14 cellular contexts compared by ENCODE assay signal in the genomic region with DNA sequence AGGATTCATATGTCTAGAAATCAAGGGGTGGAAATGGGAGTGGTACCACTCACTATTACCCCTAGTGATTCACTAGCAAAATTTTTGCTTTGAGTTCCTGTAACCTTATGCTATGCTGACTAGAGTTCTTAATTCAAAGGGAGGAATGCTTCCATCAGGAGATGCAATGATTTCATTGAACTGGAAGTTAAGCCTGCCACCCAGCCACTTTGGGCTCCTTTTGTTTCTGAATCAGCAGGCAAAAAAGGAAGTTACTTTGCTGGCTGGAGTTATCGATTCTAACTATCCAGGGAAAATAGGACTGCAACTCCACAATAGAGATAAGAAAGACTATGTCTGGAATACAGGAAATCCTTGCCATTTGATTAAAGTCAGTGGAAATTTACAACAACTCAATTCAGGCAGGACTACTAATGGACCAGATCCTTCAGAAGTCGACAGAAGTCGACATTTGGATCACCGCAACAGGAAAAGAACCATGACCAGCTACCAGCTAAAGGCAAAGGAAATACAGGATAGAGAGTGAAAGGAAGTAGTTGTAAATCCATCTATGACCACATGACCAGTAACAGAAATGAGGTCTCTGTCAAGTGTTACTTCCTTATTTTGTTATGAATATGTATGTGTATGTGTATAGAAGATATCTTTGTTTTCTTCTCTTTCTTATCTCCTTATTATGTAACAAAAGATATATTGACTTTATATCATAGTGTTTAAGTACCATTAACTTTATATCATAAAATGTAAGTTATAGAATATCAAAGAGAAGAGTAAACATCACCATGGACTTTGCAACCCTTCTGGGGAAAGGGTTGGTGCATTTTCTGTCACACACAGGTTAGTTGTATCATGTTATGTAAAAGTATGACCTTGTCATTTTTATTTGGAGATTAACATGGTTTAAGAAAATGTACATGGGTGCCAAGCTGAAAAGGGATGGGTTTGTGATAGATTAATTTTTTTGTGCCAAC.
A peak's percentile ranks its signal among the peaks of the same experiment; 100 is the strongest.
DNase-seq lines count a peak whose midpoint lies in the region; ATAC-seq and TF ChIP-seq lines count a peak whose summit lies in the region.
"Had no signal": no experiment of that assay in that cellular context is flagged by ENCODE, and none has a peak within 500 bp of the region (broad histone marks: within the 10 kb centered on the region; RNA-seq: fewer than 3 reads in every experiment).

No MANE protein-coding gene starts in this region.

- H3K79me2 ChIP-seq in SK-N-SH (ENCODE audit: insufficient read depth), result no peaks in the 10 kb centered on the region

- CTCF ChIA-PET in SK-N-SH (lab: Yijun Ruan, JAX) (interaction anchor here (0.8 to 9.3 kb wide), 2 partner anchors 8 to 197 kb away, joined by 3 to 57 read pairs; no protein-coding TSS in a partner anchor), A673 (lab: Charles Lee) (no interaction called here)

- H3F3A ChIP-seq in SK-N-SH (replicated peaks; ENCODE audit: insufficient read depth), result peaks cover 18% of the 10 kb centered on the region

- no peak for TF ChIP-seq POLR2A in GM18505 (IDR thresholded peaks at IDR 0.05; ENCODE audit: borderline replicate concordance, extremely low read depth, insufficient read depth, insufficient read length)

- H2AFZ ChIP-seq in SK-N-SH (ENCODE audit: low read depth), result peak overlapping the region; percentile 79

- no peaks in the 10 kb centered on the region for H3K36me3 ChIP-seq in SK-N-SH (replicated peaks in 1 of 2; ENCODE audit: control insufficient read depth in 1 of 2, insufficient read depth in 2 of 2, low read length in 1 of 2)
- no peaks in the 10 kb centered on the region for H3K36me3 ChIP-seq in A673 (ENCODE audit: insufficient read depth, low read length, poor library complexity, severe bottlenecking)

- H3K4me3 Mint-ChIP-seq in stimulated activated naive CD8-positive, alpha-beta T cell treated with anti-CD3 and anti-CD28 coated beads, Interleukin-15, amount 100 ng/mL, for 72 hours, result no peak overlapping the region
- H3K4me3 Mint-ChIP-seq: effector memory CD8-positive, alpha-beta T cell; nephron had no signal

- intact Hi-C loops in A673 (cut with micrococcal nuclease; ENCODE audit: unreplicated experiment), result no loop called here

- WGBS in SK-N-SH (ENCODE audit: low lambda C conversion rate), result 32% methylated on average over 4 of the region's 4 CpGs

- no peaks in the 10 kb centered on the region for H3K9me3 Mint-ChIP-seq in stimulated activated naive CD8-positive, alpha-beta T cell treated with anti-CD3 and anti-CD28 coated beads, Interleukin-15, amount 100 ng/mL, for 72 hours
- H3K9me3 Mint-ChIP-seq: nephron had no signal

- H3K27me3 Mint-ChIP-seq in stimulated activated naive CD8-positive, alpha-beta T cell treated with anti-CD3 and anti-CD28 coated beads, Interleukin-15, amount 100 ng/mL, for 72 hours, result no peaks in the 10 kb centered on the region
- H3K27me3 Mint-ChIP-seq: effector memory CD8-positive, alpha-beta T cell had no signal

- H3K9me2 ChIP-seq in SK-N-SH, result no peaks in the 10 kb centered on the region

- no peaks in the 10 kb centered on the region for H3K4me1 Mint-ChIP-seq in stimulated activated naive CD8-positive, alpha-beta T cell treated with anti-CD3 and anti-CD28 coated beads, Interleukin-15, amount 100 ng/mL, for 72 hours
- H3K4me1 Mint-ChIP-seq: nephron had no signal

- H3K27me3 ChIP-seq in SK-N-SH (ENCODE audit: insufficient read depth) (no peaks in the 10 kb centered on the region), A673 (replicated peaks; ENCODE audit: insufficient read depth, low read depth, low read length, poor library complexity) (no peaks in the 10 kb centered on the region)

- no peak overlapping the region for H3K27ac Mint-ChIP-seq in stimulated activated naive CD8-positive, alpha-beta T cell treated with anti-CD3 and anti-CD28 coated beads, Interleukin-15, amount 100 ng/mL, for 72 hours
- H3K27ac Mint-ChIP-seq: effector memory CD8-positive, alpha-beta T cell; nephron had no signal

- no peak overlapping the region for H3K4me3 ChIP-seq in SK-N-SH (ENCODE audit: low read depth in 2 of 2, low read length in 1 of 2)
- H3K4me3 ChIP-seq in A673 (ENCODE audit: low read depth, low read length, poor library complexity, severe bottlenecking), result no peak overlapping the region

- POLR2A ChIA-PET in SK-N-SH (lab: Yijun Ruan, JAX), result interaction anchor here (0.5 to 1.4 kb wide), 2 partner anchors 198 to 415 kb away, joined by 3 read pairs; no protein-coding TSS in a partner anchor
- POLR2A ChIA-PET in A673 (lab: Charles Lee; ENCODE audit: low non-redundant PET), result no interaction called here

- BruUV-seq in A673 (replicated peaks; lab: Mats Ljungman, UMichigan), result no TSS peak

- peak in 1 of 2 experiments; percentile 68; a peak in 2 of 4 replicates for TF ChIP-seq EP300 in SK-N-SH (IDR thresholded peaks at IDR 0.05; ENCODE audit: borderline replicate concordance in 1 of 2, low read depth in 1 of 2, low read length in 1 of 2)

- TF ChIP-seq CTCF in SK-N-SH (IDR thresholded peaks at IDR 0.05) (no peak), A673 (conservative IDR thresholded peaks at IDR 0.05; ENCODE audit: low read depth, low read length) (no peak)

- ATAC-seq in GM18505 (IDR thresholded peaks at IDR 0.05; ENCODE audit: unreplicated experiment) (peak; percentile 73), HG03097 (IDR thresholded peaks at IDR 0.05; ENCODE audit: low FRiP score, unreplicated experiment) (peak; percentile 63)
- no peak for ATAC-seq in stimulated activated naive CD8-positive, alpha-beta T cell treated with anti-CD3 and anti-CD28 coated beads, Interleukin-15, amount 100 ng/mL, for 72 hours
- ATAC-seq: effector memory CD8-positive, alpha-beta T cell; Panc1 had no signal

- peaks cover 8 to 48% of the 10 kb centered on the region in 2 experiments; a peak in 3 of 4 replicates for H3K4me1 ChIP-seq in SK-N-SH (ENCODE audit: control insufficient read depth in 1 of 2, insufficient read depth in 2 of 2, low read depth in 1 of 2, low read length in 1 of 2)
- H3K4me1 ChIP-seq in A673 (ENCODE audit: insufficient read depth, low read length, poor library complexity, severe bottlenecking), result no peaks in the 10 kb centered on the region

- H4K20me1 ChIP-seq in SK-N-SH (ENCODE audit: insufficient read depth), result no peaks in the 10 kb centered on the region

- H3K4me2 ChIP-seq in SK-N-SH, result peak overlapping the region; percentile 46

- no peaks in the 10 kb centered on the region for H3K9me3 ChIP-seq in SK-N-SH
- H3K9me3 ChIP-seq in A673 (ENCODE audit: low read depth, low read length, poor library complexity, severe bottlenecking), result no peaks in the 10 kb centered on the region

- H3K9ac ChIP-seq in SK-N-SH, result peak overlapping the region; percentile 49

- no peak for DNase-seq in SK-N-SH
- DNase-seq in iris pigment epithelial cell (ENCODE audit: low read depth), result peak; percentile 64
- DNase-seq in NCI-H446 (lab: John Stamatoyannopoulos, UW), result no peak
- DNase-seq in A673 (ENCODE audit: low spot score), result no peak
- no peak for DNase-seq in stimulated activated naive CD8-positive, alpha-beta T cell treated with anti-CD3 and anti-CD28 coated beads, Interleukin-15, amount 100 ng/mL, for 72 hours
- no peak for DNase-seq in GM19240 (ENCODE audit: insufficient read length, low spot score)
- DNase-seq: activated effector memory CD4-positive, alpha-beta T cell treated with anti-CD3 and anti-CD28 coated beads, Interleukin-2, amount 50 U/mL, for 16 hours; C1 segment of cervical spinal cord; effector memory CD8-positive, alpha-beta T cell; NCI-H1694 treated with DMSO at 0.1 percent for 48 hours had no signal

- H3K27ac ChIP-seq in SK-N-SH (ENCODE audit: low read depth in 2 of 2, low read length in 1 of 2), result peak overlapping the region; percentile 72 to 99
- no peak overlapping the region for H3K27ac ChIP-seq in A673 (ENCODE audit: low read depth, low read length, poor library complexity, severe bottlenecking)

- TF ChIP-seq RAD21 in SK-N-SH (IDR thresholded peaks at IDR 0.05; ENCODE audit: low read length), result no peak

TF ChIP-seq in SK-N-SH, 30 proteins besides CTCF, POLR2A, EP300 and RAD21 (continues in another document):
- TF ChIP-seq ELF1 (IDR thresholded peaks at IDR 0.05) (peak; percentile 36), GATA2 (CRISPR knock-in tag; IDR thresholded peaks at IDR 0.05) (peak; percentile 51), RCOR1 (IDR thresholded peaks at IDR 0.05; ENCODE audit: low read length) (0 out of 2 replicates have a peak, but pooled peaks have one; percentile 10), JUND (IDR thresholded peaks at IDR 0.05) (peak; percentile 44; the same call in 1 of the 2 replicates), RXRA (IDR thresholded peaks at IDR 0.05; ENCODE audit: borderline replicate concordance, low read depth) (peak; percentile 14; the same call in 1 of the 2 replicates), TEAD4 (IDR thresholded peaks at IDR 0.05; ENCODE audit: borderline replicate concordance, insufficient read depth) (peak; percentile 50; the same call in 1 of the 2 replicates), NFIC (IDR thresholded peaks at IDR 0.05; ENCODE audit: borderline replicate concordance) (peak; percentile 43; the same call in 1 of the 2 replicates), YY1 (IDR thresholded peaks at IDR 0.05; ENCODE audit: low read depth) (no peak), EZH2phosphoT487 (IDR thresholded peaks at IDR 0.05; ENCODE audit: borderline replicate concordance, low read depth) (no peak), CHD2 (IDR thresholded peaks at IDR 0.05; ENCODE audit: low read length, partially characterized antibody) (peak; percentile 17), TCF12 (IDR thresholded peaks at IDR 0.05) (peak; percentile 40), USF1 (IDR thresholded peaks at IDR 0.05; ENCODE audit: borderline replicate concordance, low read depth) (no peak), FOSL2 (IDR thresholded peaks at IDR 0.05; ENCODE audit: borderline replicate concordance, low read depth) (peak; percentile 59), FOXJ3 (CRISPR knock-in tag; IDR thresholded peaks at IDR 0.05) (peak; percentile 71; the same call in 1 of the 2 replicates), SMC3 (IDR thresholded peaks at IDR 0.05; ENCODE audit: low read depth, low read length) (no peak), USF2 (IDR thresholded peaks at IDR 0.05; ENCODE audit: borderline replicate concordance, low read depth, low read length) (no peak)
